ENCODE assay signal across 1 cellular context in genomic region chrX:77901506-77901905, GRCh38.
TF ChIP-seq lines count a peak whose summit lies in the region.

No MANE protein-coding gene starts in this region.

TF ChIP-seq in K562, 482 proteins besides CTCF, POLR2A, EP300 and RAD21:
- TF ChIP-seq, protein P1, sequence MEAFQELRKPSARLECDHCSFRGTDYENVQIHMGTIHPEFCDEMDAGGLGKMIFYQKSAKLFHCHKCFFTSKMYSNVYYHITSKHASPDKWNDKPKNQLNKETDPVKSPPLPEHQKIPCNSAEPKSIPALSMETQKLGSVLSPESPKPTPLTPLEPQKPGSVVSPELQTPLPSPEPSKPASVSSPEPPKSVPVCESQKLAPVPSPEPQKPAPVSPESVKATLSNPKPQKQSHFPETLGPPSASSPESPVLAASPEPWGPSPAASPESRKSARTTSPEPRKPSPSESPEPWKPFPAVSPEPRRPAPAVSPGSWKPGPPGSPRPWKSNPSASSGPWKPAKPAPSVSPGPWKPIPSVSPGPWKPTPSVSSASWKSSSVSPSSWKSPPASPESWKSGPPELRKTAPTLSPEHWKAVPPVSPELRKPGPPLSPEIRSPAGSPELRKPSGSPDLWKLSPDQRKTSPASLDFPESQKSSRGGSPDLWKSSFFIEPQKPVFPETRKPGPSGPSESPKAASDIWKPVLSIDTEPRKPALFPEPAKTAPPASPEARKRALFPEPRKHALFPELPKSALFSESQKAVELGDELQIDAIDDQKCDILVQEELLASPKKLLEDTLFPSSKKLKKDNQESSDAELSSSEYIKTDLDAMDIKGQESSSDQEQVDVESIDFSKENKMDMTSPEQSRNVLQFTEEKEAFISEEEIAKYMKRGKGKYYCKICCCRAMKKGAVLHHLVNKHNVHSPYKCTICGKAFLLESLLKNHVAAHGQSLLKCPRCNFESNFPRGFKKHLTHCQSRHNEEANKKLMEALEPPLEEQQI (IDR thresholded peaks at IDR 0.05): no peak
- TF ChIP-seq, protein P2, sequence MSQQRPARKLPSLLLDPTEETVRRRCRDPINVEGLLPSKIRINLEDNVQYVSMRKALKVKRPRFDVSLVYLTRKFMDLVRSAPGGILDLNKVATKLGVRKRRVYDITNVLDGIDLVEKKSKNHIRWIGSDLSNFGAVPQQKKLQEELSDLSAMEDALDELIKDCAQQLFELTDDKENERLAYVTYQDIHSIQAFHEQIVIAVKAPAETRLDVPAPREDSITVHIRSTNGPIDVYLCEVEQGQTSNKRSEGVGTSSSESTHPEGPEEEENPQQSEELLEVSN (IDR thresholded peaks at IDR 0.05; ENCODE audit: borderline replicate concordance in 1 of 2, extremely low read depth in 1 of 2, insufficient read depth in 1 of 2, insufficient read length in 1 of 2, low read depth in 1 of 2, low read length in 1 of 2, poor library complexity in 1 of 2, severe bottlenecking in 1 of 2): no peak
- no peak for TF ChIP-seq CHD4 (IDR thresholded peaks at IDR 0.05; ENCODE audit: insufficient read depth, insufficient replicate concordance, low read depth, low read length, poor library complexity, severe bottlenecking)
- peak; percentile 81 for TF ChIP-seq ZNF316 (IDR thresholded peaks at IDR 0.05)
- TF ChIP-seq CEBPG (CRISPR knock-in tag; IDR thresholded peaks at IDR 0.05): no peak
- TF ChIP-seq CEBPG (tag; conservative IDR thresholded peaks at IDR 0.05 in 1 of 2, IDR thresholded peaks at IDR 0.05 in 1 of 2): no peak
- TF ChIP-seq, protein P3, sequence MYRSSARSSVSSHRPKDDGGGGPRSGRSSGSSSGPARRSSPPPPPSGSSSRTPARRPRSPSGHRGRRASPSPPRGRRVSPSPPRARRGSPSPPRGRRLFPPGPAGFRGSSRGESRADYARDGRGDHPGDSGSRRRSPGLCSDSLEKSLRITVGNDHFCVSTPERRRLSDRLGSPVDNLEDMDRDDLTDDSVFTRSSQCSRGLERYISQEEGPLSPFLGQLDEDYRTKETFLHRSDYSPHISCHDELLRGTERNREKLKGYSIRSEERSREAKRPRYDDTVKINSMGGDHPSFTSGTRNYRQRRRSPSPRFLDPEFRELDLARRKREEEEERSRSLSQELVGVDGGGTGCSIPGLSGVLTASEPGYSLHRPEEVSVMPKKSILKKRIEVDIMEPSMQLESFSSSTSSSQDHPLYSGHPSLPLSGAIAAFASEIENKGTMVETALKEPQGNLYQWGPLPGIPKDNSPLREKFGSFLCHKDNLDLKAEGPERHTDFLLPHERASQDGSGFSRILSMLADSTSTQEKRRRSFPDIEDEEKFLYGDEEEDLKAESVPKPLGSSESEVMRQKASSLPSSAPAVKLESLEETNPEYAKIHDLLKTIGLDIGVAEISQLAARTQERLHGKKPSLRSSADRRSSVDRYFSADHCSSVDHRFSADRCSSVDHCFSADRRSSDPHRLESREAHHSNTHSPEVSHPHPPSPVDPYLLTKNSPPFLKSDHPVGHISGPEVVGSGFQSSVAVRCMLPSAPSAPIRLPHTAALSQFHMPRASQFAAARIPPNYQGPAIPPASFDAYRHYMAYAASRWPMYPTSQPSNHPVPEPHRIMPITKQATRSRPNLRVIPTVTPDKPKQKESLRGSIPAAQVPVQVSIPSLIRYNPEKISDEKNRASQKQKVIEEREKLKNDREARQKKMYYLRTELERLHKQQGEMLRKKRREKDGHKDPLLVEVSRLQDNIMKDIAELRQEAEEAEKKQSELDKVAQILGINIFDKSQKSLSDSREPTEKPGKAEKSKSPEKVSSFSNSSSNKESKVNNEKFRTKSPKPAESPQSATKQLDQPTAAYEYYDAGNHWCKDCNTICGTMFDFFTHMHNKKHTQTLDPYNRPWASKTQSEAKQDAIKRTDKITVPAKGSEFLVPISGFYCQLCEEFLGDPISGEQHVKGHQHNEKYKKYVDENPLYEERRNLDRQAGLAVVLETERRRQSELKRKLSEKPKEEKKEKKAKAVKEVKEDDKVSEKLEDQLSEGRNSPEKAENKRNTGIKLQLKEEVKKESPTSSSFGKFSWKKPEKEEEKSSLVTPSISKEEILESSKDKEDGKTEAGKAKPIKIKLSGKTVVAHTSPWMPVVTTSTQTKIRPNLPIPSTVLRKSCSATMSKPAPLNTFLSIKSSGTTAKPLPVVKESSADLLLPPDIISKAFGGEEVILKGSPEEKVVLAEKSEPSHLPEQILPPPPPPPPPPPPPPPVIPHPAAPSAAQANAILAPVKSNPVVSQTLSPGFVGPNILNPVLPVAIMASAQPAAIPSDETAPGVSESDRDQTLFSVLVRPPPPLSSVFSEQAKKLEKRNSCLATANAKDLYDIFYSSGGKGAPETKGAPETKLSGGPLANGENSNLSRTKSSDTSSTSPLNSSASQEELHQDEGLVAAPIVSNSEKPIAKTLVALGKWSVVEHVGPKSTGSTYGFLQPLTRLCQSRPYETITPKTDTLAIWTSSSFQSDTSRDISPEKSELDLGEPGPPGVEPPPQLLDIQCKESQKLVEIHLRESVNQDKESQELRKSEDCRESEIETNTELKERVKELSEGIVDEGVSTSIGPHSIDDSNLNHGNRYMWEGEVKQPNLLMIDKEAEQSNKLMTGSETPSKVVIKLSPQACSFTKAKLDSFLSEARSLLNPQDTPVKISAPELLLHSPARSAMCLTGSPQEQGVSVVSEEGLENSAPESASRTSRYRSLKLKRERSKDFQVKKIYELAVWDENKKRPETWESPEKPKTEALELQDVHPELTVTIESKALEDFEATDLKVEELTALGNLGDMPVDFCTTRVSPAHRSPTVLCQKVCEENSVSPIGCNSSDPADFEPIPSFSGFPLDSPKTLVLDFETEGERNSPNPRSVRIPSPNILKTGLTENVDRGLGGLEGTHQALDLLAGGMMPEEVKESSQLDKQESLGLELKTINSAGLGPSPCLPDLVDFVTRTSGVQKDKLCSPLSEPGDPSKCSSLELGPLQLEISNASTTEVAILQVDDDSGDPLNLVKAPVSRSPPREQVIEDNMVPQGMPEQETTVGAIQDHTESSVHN (IDR thresholded peaks at IDR 0.05; ENCODE audit: borderline replicate concordance in 1 of 2, low read depth in 1 of 2): no peak
- no peak for TF ChIP-seq TBP (optimal IDR thresholded peaks at IDR 0.05; ENCODE audit: low read depth, low read length)
- TF ChIP-seq DIDO1 (tag; IDR thresholded peaks at IDR 0.05; ENCODE audit: low read depth): no peak
- TF ChIP-seq CBFA2T2 (conservative IDR thresholded peaks at IDR 0.05): no peak
- TF ChIP-seq ZNF431 (CRISPR knock-in tag; IDR thresholded peaks at IDR 0.05): no peak
- TF ChIP-seq ZNF511 (CRISPR knock-in tag; IDR thresholded peaks at IDR 0.05): no peak
- no peak for TF ChIP-seq SLC30A9 (CRISPR knock-in tag; IDR thresholded peaks at IDR 0.05)
- peak; percentile 55 to 56; a peak in 3 of 4 replicates for TF ChIP-seq TRIM24 (IDR thresholded peaks at IDR 0.05)
- TF ChIP-seq HSF4 (CRISPR knock-in tag; IDR thresholded peaks at IDR 0.05; ENCODE audit: borderline replicate concordance): no peak
- no peak for TF ChIP-seq SMAD2 (IDR thresholded peaks at IDR 0.05; ENCODE audit: low read depth, low read length)
- TF ChIP-seq, protein P4, sequence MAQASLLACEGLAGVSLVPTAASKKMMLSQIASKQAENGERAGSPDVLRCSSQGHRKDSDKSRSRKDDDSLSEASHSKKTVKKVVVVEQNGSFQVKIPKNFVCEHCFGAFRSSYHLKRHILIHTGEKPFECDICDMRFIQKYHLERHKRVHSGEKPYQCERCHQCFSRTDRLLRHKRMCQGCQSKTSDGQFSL (CRISPR knock-in tag; IDR thresholded peaks at IDR 0.05): no peak
- TF ChIP-seq, protein P4 (tag; IDR thresholded peaks at IDR 0.05): no peak
